ENCODE assay signal across 16 cellular contexts in genomic region chr3:100745617-100746016, GRCh38. TPM values are rescaled to one million over a fixed set of nuclear protein-coding genes. Genes with fewer than 3 reads are reported as not detected.
A peak's percentile ranks its signal among the peaks of the same experiment; 100 is the strongest.
DNase-seq lines count a peak whose midpoint lies in the region; ATAC-seq, FAIRE-seq and TF ChIP-seq lines count a peak whose summit lies in the region.
"Had no signal": no experiment of that assay in that cellular context is flagged by ENCODE, and none has a peak within 500 bp of the region (broad histone marks: within the 10 kb centered on the region; RNA-seq: fewer than 3 reads in every experiment).

No MANE protein-coding gene starts in this region.

- CTCF ChIA-PET in K562 (lab: Yijun Ruan, JAX; ENCODE audit: low intra/inter-chr PET ratio), result no interaction called here

- TF ChIP-seq POLR2A in K562 (conservative IDR thresholded peaks at IDR 0.05), result no peak

- TF ChIP-seq RAD21 in K562 (CRISPR knock-in tag; conservative IDR thresholded peaks at IDR 0.05 in 1 of 2, IDR thresholded peaks at IDR 0.05 in 1 of 2), result no peak

- H3K27me3 ChIP-seq in ascending aorta (no peaks in the 10 kb centered on the region), K562 (ENCODE audit: control insufficient read depth in 2 of 2, insufficient read depth in 2 of 2, low read length in 2 of 2) (no peaks in the 10 kb centered on the region), osteoblast (ENCODE audit: insufficient read depth, low read length) (no peaks in the 10 kb centered on the region), thoracic aorta (replicated peaks; ENCODE audit: insufficient read depth) (no peaks in the 10 kb centered on the region)

- FAIRE-seq in K562 (lab: Jason Lieb, UNC), result no peak

- peaks cover 0 to 8% of the 10 kb centered on the region in 2 donors for H3K4me1 ChIP-seq in ascending aorta
- peaks cover 0 to 5% of the 10 kb centered on the region in 2 experiments; a peak in 2 of 5 replicates for H3K4me1 ChIP-seq in K562 (replicated peaks in 1 of 2; ENCODE audit: control insufficient read depth in 2 of 2, insufficient read depth in 2 of 2, low read length in 2 of 2)
- peaks cover 4% of the 10 kb centered on the region for H3K4me1 ChIP-seq in osteoblast (ENCODE audit: insufficient read depth, low read length)
- H3K4me1 ChIP-seq in thoracic aorta (ENCODE audit: control insufficient read depth in 1 of 2, low read depth in 2 of 2), result peaks cover 13 to 16% of the 10 kb centered on the region in 2 donors

- ATAC-seq in K562, result no peak
- no peak for ATAC-seq in thoracic aorta (ENCODE audit: insufficient number of reproducible peaks, low FRiP score, low read depth)
- ATAC-seq in GM19023 (IDR thresholded peaks at IDR 0.05; ENCODE audit: unreplicated experiment), result no peak

- H3K79me2 ChIP-seq in K562 (ENCODE audit: control insufficient read depth, insufficient read depth, low read length), result no peaks in the 10 kb centered on the region; the same call in 2 of the 3 replicates
- H3K79me2 ChIP-seq in osteoblast (ENCODE audit: insufficient read depth, low read length), result peaks cover 7% of the 10 kb centered on the region

- H3K4me2 ChIP-seq in K562 (ENCODE audit: insufficient read depth, low read length), result no peak overlapping the region
- no peak overlapping the region for H3K4me2 ChIP-seq in osteoblast (ENCODE audit: insufficient read depth, low read length)

- intact Hi-C loops in ascending aorta (cut with DNase I) (no loop called here), K562 (cut with micrococcal nuclease) (no loop called here)

- DNase-seq in ascending aorta (ENCODE audit: low spot score in 2 of 2) (no peak), K562 (ENCODE audit: extremely low read depth in 1 of 4, low spot score in 3 of 4) (no peak), osteoblast (ENCODE audit: insufficient read length, low spot score, missing footprints) (no peak), thoracic aorta (ENCODE audit: low spot score) (no peak), NCI-H446 treated with DMSO at 0.1 percent for 48 hours (lab: John Stamatoyannopoulos, UW) (no peak), cerebellum (ENCODE audit: low spot score) (no peak)
- DNase-seq: ACHN; Calu3; CD4-positive, alpha-beta memory T cell; DMS79 treated with DMSO at 0.1 percent for 48 hours; GF-D8; GM23248 had no signal

- H3K9me1 ChIP-seq in K562 (ENCODE audit: control insufficient read depth, insufficient read depth, low read length), result no peaks in the 10 kb centered on the region

- H2AFZ ChIP-seq in K562 (ENCODE audit: low read depth, low read length), result no peak overlapping the region
- H2AFZ ChIP-seq in osteoblast (ENCODE audit: low read length), result no peak overlapping the region
- H2AFZ ChIP-seq: GM23248 had no signal

- TF ChIP-seq CTCF in ascending aorta (IDR thresholded peaks at IDR 0.05) (no peak), K562 (IDR thresholded peaks at IDR 0.05 in 2 of 3, conservative IDR thresholded peaks at IDR 0.05 in 1 of 3; ENCODE audit: insufficient read depth in 2 of 3, low read depth in 1 of 3, low read length in 3 of 3) (no peak), osteoblast (IDR thresholded peaks at IDR 0.05; ENCODE audit: extremely low read depth, low read depth, low read length) (no peak), thoracic aorta (IDR thresholded peaks at IDR 0.05) (no peak)

- POLR2A ChIA-PET in K562 (lab: Yijun Ruan, JAX), result no interaction called here

- H3K36me3 ChIP-seq in ascending aorta, result peaks cover 24 to 63% of the 10 kb centered on the region in 2 donors
- peaks cover 91% of the 10 kb centered on the region for H3K36me3 ChIP-seq in K562 (ENCODE audit: control insufficient read depth, insufficient read depth, low read length)
- H3K36me3 ChIP-seq in osteoblast (ENCODE audit: insufficient read depth, low read length), result peaks cover 92% of the 10 kb centered on the region
- peaks cover 9% of the 10 kb centered on the region for H3K36me3 ChIP-seq in thoracic aorta

- in situ Hi-C loops in K562 (cut with MboI), result no loop called here

- BruUV-seq in K562 (replicated peaks; lab: Mats Ljungman, UMichigan), result no TSS peak

- peak overlapping the region; percentile 22 to 72 for H3K27ac ChIP-seq in ascending aorta
- H3K27ac ChIP-seq in K562 (ENCODE audit: extremely low read depth, low read depth, low read length), result no peak overlapping the region
- H3K27ac ChIP-seq in osteoblast (ENCODE audit: low read depth, low read length), result peak overlapping the region; percentile 43
- peak overlapping the region; percentile 35 to 66 for H3K27ac ChIP-seq in thoracic aorta
- H3K27ac ChIP-seq: C4-2B, GM23248, HL-60 had no signal

- no peak for TF ChIP-seq EP300 in K562 (IDR thresholded peaks at IDR 0.05; ENCODE audit: low read length)

- H4K20me1 ChIP-seq in K562 (replicated peaks; ENCODE audit: control insufficient read depth, insufficient read depth, low read length) (no peaks in the 10 kb centered on the region), osteoblast (ENCODE audit: insufficient read depth, low read length) (peaks cover 4% of the 10 kb centered on the region)

- H3K4me3 ChIP-seq in ascending aorta, result no peak overlapping the region
- no peak overlapping the region for H3K4me3 ChIP-seq in K562
- H3K4me3 ChIP-seq in osteoblast (ENCODE audit: insufficient read depth, low read length), result no peak overlapping the region
- H3K4me3 ChIP-seq in thoracic aorta, result no peak overlapping the region
- H3K4me3 ChIP-seq: GM23248, HAP-1 had no signal

- no peaks in the 10 kb centered on the region for H3K9me3 ChIP-seq in ascending aorta
- H3K9me3 ChIP-seq in K562 (replicated peaks; ENCODE audit: control insufficient read depth, insufficient read depth, low read depth, low read length), result no peaks in the 10 kb centered on the region
- no peaks in the 10 kb centered on the region for H3K9me3 ChIP-seq in osteoblast (ENCODE audit: low read depth, low read length)
- H3K9me3 ChIP-seq in thoracic aorta, result no peaks in the 10 kb centered on the region
- H3K9me3 ChIP-seq: HAP-1 had no signal

- no peak overlapping the region for H3K9ac ChIP-seq in K562 (ENCODE audit: insufficient read depth in 1 of 2, low read depth in 2 of 2, low read length in 2 of 2)
- H3K9ac ChIP-seq: GM23248 had no signal

TF ChIP-seq in K562, 482 proteins besides CTCF, POLR2A, EP300 and RAD21 (continues in another document):
- TF ChIP-seq ZBTB34 (CRISPR knock-in tag; IDR thresholded peaks at IDR 0.05) (no peak), BRF1 (IDR thresholded peaks at IDR 0.05; ENCODE audit: borderline replicate concordance, extremely low read depth, insufficient read length) (no peak)

RNA-seq across cellular contexts. Expression of gene TFG, which starts 36.3 kb away (rescaled TPM):
- total RNA-seq in ascending aorta (64.9 TPM), K562 (2014; rRNA removed) (31.8 and 42.0 TPM in 2 replicates), K562 (2014; rRNA removed; fragmentation: Illumina TruSeq; extraction: Trizol) (68.8 and 70.8 TPM in 2 replicates), K562 (2015; rRNA removed; fragmentation: Illumina TruSeq; extraction: Trizol) (57.0 and 64.4 TPM in 2 replicates), K562 (2021) (70.4 and 70.6 TPM in 2 replicates), osteoblast (81.4 and 89.0 TPM in 2 replicates), thoracic aorta (10 to 100 TPM; 70.1 to 86.7 TPM), cerebellum (69.4 TPM)
- 21.5 and 58.2 TPM in 2 replicates for total RNA-seq in K562 (2011; cell fraction: chromatin; rRNA removed; ENCODE audit: low replicate concordance)
- 14.8 and 18.0 TPM in 2 replicates for total RNA-seq in K562 (2011; cell fraction: nucleolus; rRNA removed)
- 31.5 and 58.2 TPM in 2 replicates for total RNA-seq in K562 (2011; cell fraction: nucleoplasm; rRNA removed)
- polyA plus RNA-seq in K562 (2011; rRNA removed) (56.1 and 74.5 TPM in 2 replicates), K562 (2014; fragmentation: Illumina TruSeq; extraction: Trizol) (109 and 143 TPM in 2 replicates), K562 (2014; fragmentation: Nextera tagmentation; extraction: Ambion mirVana) (10 to 100 TPM; 33.5 to 48.8 TPM), K562 (2014; rRNA removed) (57.8 and 67.7 TPM in 2 replicates)
- 86.2 and 92.5 TPM in 2 replicates for polyA plus RNA-seq in K562 (2011; cell fraction: cytosol; rRNA removed)
- polyA plus RNA-seq in K562 (2011; cell fraction: nucleus; rRNA removed), result 61.3 and 65.4 TPM in 2 replicates
- polyA plus RNA-seq in K562 (2012), result 65.7 and 94.7 TPM in 2 replicates
- 35.1 and 44.4 TPM in 2 replicates for polyA minus RNA-seq in K562 (2011; rRNA and poly(A)+ RNA removed)
- polyA minus RNA-seq in K562 (2011; cell fraction: cytosol; rRNA and poly(A)+ RNA removed), result 28.4 and 31.9 TPM in 2 replicates
- polyA minus RNA-seq in K562 (2011; cell fraction: nucleus; rRNA and poly(A)+ RNA removed), result 34.5 and 59.3 TPM in 2 replicates
